In genomic region chr7:25028370-25028971, GRCh38 we compare ENCODE assay signal across 1 cellular context.
TF ChIP-seq lines count a peak whose summit lies in the region.

No MANE protein-coding gene starts in this region.

TF ChIP-seq in SK-N-SH, 30 proteins besides CTCF, POLR2A, EP300 and RAD21 (continued from another document):
- TF ChIP-seq YY1 (IDR thresholded peaks at IDR 0.05; ENCODE audit: low read depth) = peak; percentile 38; the same call in 1 of the 2 replicates
- peak; percentile 56 for TF ChIP-seq NFIC (IDR thresholded peaks at IDR 0.05; ENCODE audit: borderline replicate concordance)
